11 cellular contexts compared by ENCODE assay signal in the genomic region with DNA sequence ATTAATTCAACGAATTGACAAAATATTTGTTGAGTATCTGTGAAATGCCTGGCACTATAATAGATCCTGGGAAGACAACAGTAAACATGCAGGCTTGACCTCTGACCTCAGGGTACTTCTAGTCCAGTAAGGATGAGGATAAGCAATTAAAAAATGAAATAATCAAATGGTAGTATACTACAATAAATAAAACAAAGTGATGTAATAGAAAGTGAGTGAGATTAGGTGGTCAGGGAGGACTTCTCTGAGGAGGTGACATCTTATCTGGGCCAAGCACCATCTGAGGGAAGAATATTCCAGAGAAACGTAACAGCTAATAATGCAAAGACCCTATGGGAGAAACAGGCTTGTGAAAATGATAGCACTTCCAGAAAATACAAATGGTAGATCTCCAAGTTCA.
"Had no signal": no experiment of that assay in that cellular context is flagged by ENCODE, and none has a peak within 500 bp of the region (broad histone marks: within the 10 kb centered on the region; RNA-seq: fewer than 3 reads in every experiment).

No MANE protein-coding gene starts in this region.

- DNase-seq: GM23248, GOT3, H7, H9, HCEC 1CT, HFFc6 had no signal

- H3K4me3 ChIP-seq: GM23248, GM23338, HAP-1 had no signal

- H3K9me3 ChIP-seq: HAP-1 had no signal

- H3K9ac ChIP-seq: GM23248 had no signal

- H2AFZ ChIP-seq: GM23248, GM23338 had no signal

- H3K36me3 ChIP-seq: HAP-1 had no signal

- ATAC-seq: GM23338, HCT116 had no signal

- FAIRE-seq: H1, H54 had no signal

- H3K4me2 ChIP-seq: GM23338 had no signal

- H3K27ac ChIP-seq: GM23248 had no signal
